ENCODE assay signal across 23 cellular contexts in genomic region chr1:60017831-60018230, GRCh38. TPM values are rescaled to one million over a fixed set of nuclear protein-coding genes. Genes with fewer than 3 reads are reported as not detected.
DNase-seq lines count a peak whose midpoint lies in the region; ATAC-seq and TF ChIP-seq lines count a peak whose summit lies in the region.
"Had no signal": no experiment of that assay in that cellular context is flagged by ENCODE, and none has a peak within 500 bp of the region (broad histone marks: within the 10 kb centered on the region; RNA-seq: fewer than 3 reads in every experiment).

No MANE protein-coding gene starts in this region.

- WGBS in neuronal stem cell (ENCODE audit: extremely low coverage in 2 of 2, insufficient read length in 2 of 2, insufficient replicate concordance in 1 of 2), 2 donors = no CpG with 5 or more reads among the region's 1 CpG

- H3K4me1 ChIP-seq in A673 (ENCODE audit: insufficient read depth, low read length, poor library complexity, severe bottlenecking) (peaks cover 28% of the 10 kb centered on the region), neuronal stem cell (ENCODE audit: control insufficient read depth in 2 of 2, insufficient read depth in 1 of 2, low read depth in 1 of 2, low read length in 2 of 2) (peaks cover 0 to 5% of the 10 kb centered on the region in 2 donors)
- H3K4me1 ChIP-seq: BE2C; BLaER1 treated with 17β-estradiol and CSF1 and Interleukin-3, amounts not matched to agents 10 nM and 100 nM; HAP-1 had no signal

- H3K23ac ChIP-seq in neuronal stem cell (ENCODE audit: low read depth, low read length, poor library complexity) = no peak overlapping the region

- no peak overlapping the region for H4K91ac ChIP-seq in neuronal stem cell (ENCODE audit: low read depth, low read length, poor library complexity)

- no peak overlapping the region for H3K14ac ChIP-seq in neuronal stem cell (ENCODE audit: low read length)

- CTCF ChIA-PET in A673 (lab: Charles Lee) = no interaction called here

- no peaks in the 10 kb centered on the region for H3K9me3 ChIP-seq in A673 (ENCODE audit: low read depth, low read length, poor library complexity, severe bottlenecking)
- H3K9me3 ChIP-seq in WERI-Rb-1 (ENCODE audit: severe bottlenecking) = no peaks in the 10 kb centered on the region
- H3K9me3 ChIP-seq in neuronal stem cell (replicated peaks in 1 of 2; ENCODE audit: control insufficient read depth in 2 of 2, insufficient read depth in 1 of 2, low read depth in 1 of 2, low read length in 2 of 2) = no peaks in the 10 kb centered on the region
- H3K9me3 ChIP-seq: BE2C, HAP-1 had no signal

- H3K27ac ChIP-seq in A673 (ENCODE audit: low read depth, low read length, poor library complexity, severe bottlenecking) (peak overlapping the region; percentile 35), WERI-Rb-1 (peak overlapping the region; percentile 35; the same call in 1 of the 2 replicates), neuronal stem cell (replicated peaks; ENCODE audit: low read length) (no peak overlapping the region)
- H3K27ac ChIP-seq: 22Rv1; BLaER1 treated with 17β-estradiol and CSF1 and Interleukin-3, amounts not matched to agents 10 nM and 100 nM had no signal

- H2BK12ac ChIP-seq in neuronal stem cell (ENCODE audit: low read length) = no peak overlapping the region

- H3K9ac ChIP-seq in neuronal stem cell (ENCODE audit: low read depth, low read length, poor library complexity) = no peak overlapping the region
- H3K9ac ChIP-seq: BLaER1 treated with 17β-estradiol and CSF1 and Interleukin-3, amounts not matched to agents 10 nM and 100 nM had no signal

- DNase-seq in A673 (ENCODE audit: low spot score) = peak; percentile 87
- peak; percentile 27 for DNase-seq in NCI-H524 treated with DMSO at 0.1 percent for 48 hours (lab: John Stamatoyannopoulos, UW)
- no peak for DNase-seq in WERI-Rb-1
- DNase-seq in neuronal stem cell (ENCODE audit: low spot score) = peak; percentile 14
- DNase-seq in NCI-H187 treated with DMSO at 0.1 percent for 48 hours (lab: John Stamatoyannopoulos, UW) = no peak
- DNase-seq in activated CD4-positive, alpha-beta T cell treated with anti-CD3 and anti-CD28 coated beads, Interleukin-2, amount 50 U/mL, for 1 hour = no peak
- no peak for DNase-seq in SHP77 treated with DMSO at 0.1 percent for 48 hours (lab: John Stamatoyannopoulos, UW)
- DNase-seq: ACHN; AML-193; BE2C; Calu3; CD4-positive, alpha-beta T cell; CD8-positive, alpha-beta memory T cell; DMS153; DND-41; GOT3; HFFc6 had no signal

- no TSS peak for BruUV-seq in A673 (replicated peaks; lab: Mats Ljungman, UMichigan)

- no peak overlapping the region for H2BK5ac ChIP-seq in neuronal stem cell (ENCODE audit: low read length)

- H3K27me3 ChIP-seq in A673 (replicated peaks; ENCODE audit: insufficient read depth, low read depth, low read length, poor library complexity) = no peaks in the 10 kb centered on the region
- H3K27me3 ChIP-seq in WERI-Rb-1 (ENCODE audit: insufficient read depth, low read depth, severe bottlenecking) = no peaks in the 10 kb centered on the region
- peaks cover 0 to 3% (median 0%) of the 10 kb centered on the region in 3 experiments for H3K27me3 ChIP-seq in neuronal stem cell (ENCODE audit: control insufficient read depth in 3 of 3, insufficient read depth in 3 of 3, low read depth in 1 of 3, low read length in 3 of 3)
- H3K27me3 ChIP-seq: BE2C; BLaER1 treated with 17β-estradiol and CSF1 and Interleukin-3, amounts not matched to agents 10 nM and 100 nM had no signal

- H2AFZ ChIP-seq in neuronal stem cell (ENCODE audit: low read length) = no peak overlapping the region

- no peaks in the 10 kb centered on the region for H3K79me1 ChIP-seq in neuronal stem cell (ENCODE audit: low read depth, low read length)

- no peak overlapping the region for H4K8ac ChIP-seq in neuronal stem cell (ENCODE audit: low read depth, low read length)

- no peak overlapping the region for H3K4ac ChIP-seq in neuronal stem cell (ENCODE audit: low read length)

- no peak overlapping the region for H2BK120ac ChIP-seq in neuronal stem cell (ENCODE audit: low read depth, low read length)

- H3K4me2 ChIP-seq in neuronal stem cell (ENCODE audit: insufficient read depth, low read length, poor library complexity, severe bottlenecking) = no peak overlapping the region
- H3K4me2 ChIP-seq: BLaER1 treated with 17β-estradiol and CSF1 and Interleukin-3, amounts not matched to agents 10 nM and 100 nM had no signal

- TF ChIP-seq CTCF in A673 (conservative IDR thresholded peaks at IDR 0.05; ENCODE audit: low read depth, low read length) = no peak
- no peak for TF ChIP-seq CTCF in WERI-Rb-1 (IDR thresholded peaks at IDR 0.05; ENCODE audit: low read depth, low read length)

- POLR2A ChIA-PET in A673 (lab: Charles Lee; ENCODE audit: low non-redundant PET) = interaction anchor here (0.6 kb wide), 1 partner anchor 1471 kb away, joined by 7 read pairs; the partner anchor contains the start of gene OMA1

- H3K36me3 ChIP-seq in A673 (ENCODE audit: insufficient read depth, low read length, poor library complexity, severe bottlenecking) = no peaks in the 10 kb centered on the region
- no peaks in the 10 kb centered on the region for H3K36me3 ChIP-seq in WERI-Rb-1
- no peaks in the 10 kb centered on the region for H3K36me3 ChIP-seq in neuronal stem cell (replicated peaks in 1 of 2; ENCODE audit: control insufficient read depth in 2 of 2, insufficient read depth in 2 of 2, low read length in 2 of 2)
- H3K36me3 ChIP-seq: BE2C; BLaER1 treated with 17β-estradiol and CSF1 and Interleukin-3, amounts not matched to agents 10 nM and 100 nM; HAP-1 had no signal

- ATAC-seq in GM21360 (IDR thresholded peaks at IDR 0.05; ENCODE audit: unreplicated experiment) = no peak
- ATAC-seq: GM12878 had no signal

- no peak overlapping the region for H3K18ac ChIP-seq in neuronal stem cell (ENCODE audit: low read length)

- H3K4me3 ChIP-seq in A673 (ENCODE audit: low read depth, low read length, poor library complexity, severe bottlenecking) (no peak overlapping the region), WERI-Rb-1 (ENCODE audit: low read depth, low read length) (no peak overlapping the region; the same call in 1 of the 2 replicates), neuronal stem cell (ENCODE audit: low read length in 2 of 2) (no peak overlapping the region)
- H3K4me3 ChIP-seq: BLaER1 treated with 17β-estradiol and CSF1 and Interleukin-3, amounts not matched to agents 10 nM and 100 nM; GM12878; HAP-1 had no signal

- no peak overlapping the region for H2AK5ac ChIP-seq in neuronal stem cell (ENCODE audit: low read depth, low read length)

- intact Hi-C loops in A673 (cut with micrococcal nuclease; ENCODE audit: unreplicated experiment) = no loop called here

- H2BK15ac ChIP-seq in neuronal stem cell (ENCODE audit: low read length) = no peak overlapping the region

RNA-seq across cellular contexts. Expression of gene C1orf87, which starts 55.7 kb away (rescaled TPM):
- not detected in 2 replicates for total RNA-seq in A673 (2021)
- polyA plus RNA-seq in neuronal stem cell (2013, experiment 1 of 2) = not detected
- not detected for polyA plus RNA-seq in neuronal stem cell (2013, experiment 2 of 2)
- total RNA-seq: Calu3; CD4-positive, alpha-beta T cell; CD8-positive, alpha-beta memory T cell; GM12878; HFFc6 had no signal
- polyA plus RNA-seq: CD14-positive monocyte; CD8-positive, alpha-beta memory T cell; GM12878 had no signal

Comparison
In these comparisons a context has a peak if more than half of its experiments do, and no peak if none do; other contexts are left out.
1. DNase-seq: peak in A673 (single experiment), NCI-H524 treated with DMSO at 0.1 percent for 48 hours (single experiment) and neuronal stem cell (single experiment); none in WERI-Rb-1 (single experiment), NCI-H187 treated with DMSO at 0.1 percent for 48 hours (single experiment), activated CD4-positive, alpha-beta T cell treated with anti-CD3 and anti-CD28 coated beads, Interleukin-2, amount 50 U/mL, for 1 hour (single experiment) and SHP77 treated with DMSO at 0.1 percent for 48 hours (single experiment).